In genomic region chr13:82688400-82688999, GRCh38 we compare ENCODE assay signal across 9 cellular contexts.
DNase-seq lines count a peak whose midpoint lies in the region; FAIRE-seq and TF ChIP-seq lines count a peak whose summit lies in the region.
"Had no signal": no experiment of that assay in that cellular context is flagged by ENCODE, and none has a peak within 500 bp of the region (broad histone marks: within the 10 kb centered on the region; RNA-seq: fewer than 3 reads in every experiment).

No MANE protein-coding gene starts in this region.

- peak overlapping the region in 3 of 4 donors; percentile 61 to 83 (median 80) for H3K4me3 Mint-ChIP-seq in IgD-negative memory B cell
- H3K4me3 Mint-ChIP-seq in stimulated activated naive CD8-positive, alpha-beta T cell treated with anti-CD3 and anti-CD28 coated beads, Interleukin-15, Interleukin-2, amounts not matched to agents 100 ng/mL and 50 ng/mL, for 24 hours, result peak overlapping the region; percentile 36

- H3K4me1 Mint-ChIP-seq in IgD-negative memory B cell, result peaks cover 10 to 19% (median 14%) of the 10 kb centered on the region in 3 donors
- peaks cover 23% of the 10 kb centered on the region for H3K4me1 Mint-ChIP-seq in stimulated activated naive CD8-positive, alpha-beta T cell treated with anti-CD3 and anti-CD28 coated beads, Interleukin-15, Interleukin-2, amounts not matched to agents 100 ng/mL and 50 ng/mL, for 24 hours (ENCODE audit: low read depth)

- no peaks in the 10 kb centered on the region for H3K9me3 ChIP-seq in BLaER1 treated with 17β-estradiol and CSF1 and Interleukin-3, amounts not matched to agents 10 nM and 100 nM (replicated peaks in 1 of 11)

- no peak for FAIRE-seq in D721Med (lab: Jason Lieb, UNC)
- FAIRE-seq: H1 had no signal

- H3K27me3 Mint-ChIP-seq in IgD-negative memory B cell, result no peaks in the 10 kb centered on the region
- no peaks in the 10 kb centered on the region for H3K27me3 Mint-ChIP-seq in stimulated activated naive CD8-positive, alpha-beta T cell treated with anti-CD3 and anti-CD28 coated beads, Interleukin-15, Interleukin-2, amounts not matched to agents 100 ng/mL and 50 ng/mL, for 24 hours

- H3K4me2 ChIP-seq in BLaER1 treated with 17β-estradiol and CSF1 and Interleukin-3, amounts not matched to agents 10 nM and 100 nM, result peak overlapping the region; percentile 41 to 84 (median 56); a peak in 19 of 22 replicates

- H4K20me1 ChIP-seq in BLaER1 treated with 17β-estradiol and CSF1 and Interleukin-3, amounts not matched to agents 10 nM and 100 nM, result no peaks in the 10 kb centered on the region

- peak overlapping the region in 7 of 11 experiments; percentile 16 to 65 (median 34); a peak in 10 of 22 replicates for H3K9ac ChIP-seq in BLaER1 treated with 17β-estradiol and CSF1 and Interleukin-3, amounts not matched to agents 10 nM and 100 nM

- H3K4me1 ChIP-seq in BLaER1 treated with 17β-estradiol and CSF1 and Interleukin-3, amounts not matched to agents 10 nM and 100 nM, result peaks cover 0 to 16% (median 7%) of the 10 kb centered on the region in 10 experiments; a peak in 10 of 20 replicates

- H3K4me3 ChIP-seq in BLaER1 treated with 17β-estradiol and CSF1 and Interleukin-3, amounts not matched to agents 10 nM and 100 nM, result peak overlapping the region in 9 of 10 experiments; percentile 11 to 45 (median 35); a peak in 13 of 20 replicates

- no peaks in the 10 kb centered on the region for H3K36me3 ChIP-seq in BLaER1 treated with 17β-estradiol and CSF1 and Interleukin-3, amounts not matched to agents 10 nM and 100 nM

- DNase-seq in GM20000 (ENCODE audit: low spot score) (peak; percentile 4), hippocampal formation (lab: John Stamatoyannopoulos, UW) (no peak), D721Med (ENCODE audit: insufficient read length, low spot score) (no peak), OCI-M2 (lab: John Stamatoyannopoulos, UW; ENCODE audit: unreplicated experiment) (no peak)
- peak; percentile 8 for DNase-seq in central memory CD4-positive, alpha-beta T cell

- no peaks in the 10 kb centered on the region for H3K36me3 Mint-ChIP-seq in IgD-negative memory B cell
- H3K36me3 Mint-ChIP-seq in stimulated activated naive CD8-positive, alpha-beta T cell treated with anti-CD3 and anti-CD28 coated beads, Interleukin-15, Interleukin-2, amounts not matched to agents 100 ng/mL and 50 ng/mL, for 24 hours (ENCODE audit: low read depth), result no peaks in the 10 kb centered on the region

- peaks cover 0 to 3% (median 0%) of the 10 kb centered on the region in 3 donors for H3K9me3 Mint-ChIP-seq in IgD-negative memory B cell
- H3K9me3 Mint-ChIP-seq in stimulated activated naive CD8-positive, alpha-beta T cell treated with anti-CD3 and anti-CD28 coated beads, Interleukin-15, Interleukin-2, amounts not matched to agents 100 ng/mL and 50 ng/mL, for 24 hours, result no peaks in the 10 kb centered on the region

- H3K27ac Mint-ChIP-seq in IgD-negative memory B cell, result no peak overlapping the region
- H3K27ac Mint-ChIP-seq in stimulated activated naive CD8-positive, alpha-beta T cell treated with anti-CD3 and anti-CD28 coated beads, Interleukin-15, Interleukin-2, amounts not matched to agents 100 ng/mL and 50 ng/mL, for 24 hours, result no peak overlapping the region

- no peaks in the 10 kb centered on the region for H3K27me3 ChIP-seq in BLaER1 treated with 17β-estradiol and CSF1 and Interleukin-3, amounts not matched to agents 10 nM and 100 nM

- H3K27ac ChIP-seq in BLaER1 treated with 17β-estradiol and CSF1 and Interleukin-3, amounts not matched to agents 10 nM and 100 nM, result peak overlapping the region; percentile 2 to 53 (median 46); a peak in 16 of 22 replicates

- TF ChIP-seq CTCF in GM20000 (IDR thresholded peaks at IDR 0.05; ENCODE audit: extremely low read depth, missing control alignments), result no peak
- no peak for TF ChIP-seq CTCF in D721Med (IDR thresholded peaks at IDR 0.05; ENCODE audit: insufficient read depth, missing control alignments)

Comparison
In these comparisons a context has a peak if more than half of its experiments do, and no peak if none do; other contexts are left out.
1. DNase-seq: peak in GM20000 (single experiment) and central memory CD4-positive, alpha-beta T cell (single experiment); none in hippocampal formation (0 of 2), D721Med (single experiment) and OCI-M2 (single experiment).